1 cellular context compared by ENCODE assay signal in the genomic region with DNA sequence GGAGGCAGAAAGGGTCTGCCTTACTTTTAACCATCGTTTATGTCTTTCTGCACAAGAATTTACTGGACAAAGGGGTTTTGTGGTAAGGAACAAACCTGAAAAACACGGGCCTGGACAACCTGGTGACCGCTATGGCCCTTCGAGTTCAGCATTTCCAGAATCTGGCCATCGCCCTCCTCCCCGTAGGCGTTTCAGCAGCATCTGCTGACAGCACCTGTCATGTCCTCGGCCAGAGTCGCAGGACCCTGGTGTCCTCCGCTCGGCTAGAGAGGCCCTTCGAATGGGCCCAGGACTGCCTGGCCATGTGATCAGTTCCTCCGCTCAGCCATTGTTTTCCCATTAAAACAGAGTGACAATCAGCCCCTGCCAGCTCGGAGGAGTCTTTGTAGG.
TF ChIP-seq lines count a peak whose summit lies in the region.

No MANE protein-coding gene starts in this region.

TF ChIP-seq in H1, 55 proteins besides CTCF, POLR2A, EP300 and RAD21:
- TF ChIP-seq JUN (IDR thresholded peaks at IDR 0.05; ENCODE audit: low read depth, low read length): no peak
- TF ChIP-seq, protein P1, sequence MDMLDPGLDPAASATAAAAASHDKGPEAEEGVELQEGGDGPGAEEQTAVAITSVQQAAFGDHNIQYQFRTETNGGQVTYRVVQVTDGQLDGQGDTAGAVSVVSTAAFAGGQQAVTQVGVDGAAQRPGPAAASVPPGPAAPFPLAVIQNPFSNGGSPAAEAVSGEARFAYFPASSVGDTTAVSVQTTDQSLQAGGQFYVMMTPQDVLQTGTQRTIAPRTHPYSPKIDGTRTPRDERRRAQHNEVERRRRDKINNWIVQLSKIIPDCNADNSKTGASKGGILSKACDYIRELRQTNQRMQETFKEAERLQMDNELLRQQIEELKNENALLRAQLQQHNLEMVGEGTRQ (IDR thresholded peaks at IDR 0.05; ENCODE audit: low read length): 0 out of 2 replicates have a peak, but pooled peaks have one; percentile 9
TF ChIP-seq in H1: peak in this region for 1.
